ENCODE assay signal across 8 cellular contexts in the genomic region with DNA sequence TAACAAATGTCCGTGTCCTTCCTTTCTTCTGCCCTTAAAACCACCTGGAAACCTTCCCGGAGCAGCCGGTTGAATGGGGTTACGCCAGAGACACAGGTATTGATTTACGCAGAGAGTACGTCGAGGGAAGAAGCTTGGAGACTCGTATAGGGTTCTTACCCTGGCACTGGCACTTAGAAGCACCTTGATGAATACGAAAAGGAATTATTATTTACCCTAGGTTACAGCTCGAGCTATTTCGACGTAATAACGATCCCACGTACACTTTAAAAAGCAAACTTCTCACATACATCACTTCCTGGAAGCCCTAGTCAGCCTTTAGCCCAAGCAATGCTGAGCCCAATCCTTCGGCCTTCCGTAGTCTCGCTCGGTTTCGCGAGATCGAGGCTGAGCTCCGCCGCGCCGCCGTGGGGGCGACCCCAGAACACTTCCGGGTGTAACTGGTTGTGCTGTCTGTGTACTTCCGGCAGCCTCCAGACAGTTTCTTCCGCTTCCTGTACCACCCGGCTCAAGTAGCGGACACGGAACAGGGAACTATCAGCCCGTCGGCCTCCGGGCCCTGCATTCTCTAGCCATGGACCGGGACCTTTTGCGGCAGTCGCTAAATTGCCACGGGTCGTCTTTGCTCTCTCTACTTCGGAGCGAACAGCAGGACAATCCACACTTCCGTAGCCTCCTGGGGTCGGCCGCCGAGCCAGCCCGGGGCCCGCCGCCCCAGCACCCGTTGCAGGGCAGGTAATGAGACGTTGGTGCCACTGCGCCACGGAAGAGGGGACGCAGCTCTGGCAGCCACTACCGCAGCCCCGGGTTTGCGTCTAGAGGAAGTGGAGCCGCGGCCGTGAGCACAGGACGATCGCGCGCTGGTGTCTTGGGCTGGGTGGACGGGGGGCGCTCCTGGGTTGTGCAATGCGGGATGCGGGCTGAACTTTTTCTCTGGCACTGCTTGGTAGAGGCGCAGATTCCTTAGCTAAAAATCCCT. TPM values are rescaled to one million over a fixed set of nuclear protein-coding genes. Genes with fewer than 3 reads are reported as not detected.
DNase-seq lines count a peak whose midpoint lies in the region; ATAC-seq and TF ChIP-seq lines count a peak whose summit lies in the region.

A gene with protein sequence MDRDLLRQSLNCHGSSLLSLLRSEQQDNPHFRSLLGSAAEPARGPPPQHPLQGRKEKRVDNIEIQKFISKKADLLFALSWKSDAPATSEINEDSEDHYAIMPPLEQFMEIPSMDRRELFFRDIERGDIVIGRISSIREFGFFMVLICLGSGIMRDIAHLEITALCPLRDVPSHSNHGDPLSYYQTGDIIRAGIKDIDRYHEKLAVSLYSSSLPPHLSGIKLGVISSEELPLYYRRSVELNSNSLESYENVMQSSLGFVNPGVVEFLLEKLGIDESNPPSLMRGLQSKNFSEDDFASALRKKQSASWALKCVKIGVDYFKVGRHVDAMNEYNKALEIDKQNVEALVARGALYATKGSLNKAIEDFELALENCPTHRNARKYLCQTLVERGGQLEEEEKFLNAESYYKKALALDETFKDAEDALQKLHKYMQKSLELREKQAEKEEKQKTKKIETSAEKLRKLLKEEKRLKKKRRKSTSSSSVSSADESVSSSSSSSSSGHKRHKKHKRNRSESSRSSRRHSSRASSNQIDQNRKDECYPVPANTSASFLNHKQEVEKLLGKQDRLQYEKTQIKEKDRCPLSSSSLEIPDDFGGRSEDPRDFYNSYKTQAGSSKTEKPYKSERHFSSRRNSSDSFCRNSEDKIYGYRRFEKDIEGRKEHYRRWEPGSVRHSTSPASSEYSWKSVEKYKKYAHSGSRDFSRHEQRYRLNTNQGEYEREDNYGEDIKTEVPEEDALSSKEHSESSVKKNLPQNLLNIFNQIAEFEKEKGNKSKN (plus strand): TSS at position 476 of the 979 bp plus-strand sequence. CDS start 99 bp downstream, at position 575.

- no peak for TF ChIP-seq CTCF in epithelial cell of proximal tubule (conservative IDR thresholded peaks at IDR 0.05; ENCODE audit: low read depth, low read length)

- DNase-seq in DMS114 treated with DMSO at 0.1 percent for 48 hours (lab: John Stamatoyannopoulos, UW; ENCODE audit: unreplicated experiment): peak; percentile 91
- DNase-seq in HuH-7.5 (ENCODE audit: low spot score): peak; percentile 71
- DNase-seq in OCI-M1 (lab: John Stamatoyannopoulos, UW): peak; percentile 94
- DNase-seq in activated T-cell treated with anti-CD3 and anti-CD28 coated beads for 4 hours: peak; percentile 87
- peak; percentile 75 for DNase-seq in epithelial cell of proximal tubule (ENCODE audit: low read depth)
- DNase-seq in mucosa of gallbladder (ENCODE audit: low spot score): peak; percentile 94
- peak; percentile 85 to 88 for DNase-seq in stimulated activated CD8-positive, alpha-beta memory T cell treated with anti-CD3 and anti-CD28 coated beads, Interleukin-4, amount 100 ng/mL, for 4 hours (ENCODE audit: low read depth in 2 of 2, low spot score in 1 of 2)

- ATAC-seq in GM21526 (IDR thresholded peaks at IDR 0.05; ENCODE audit: low FRiP score, unreplicated experiment): peak; percentile 98

- peak within 1 kb of the TSS; percentile 84 for H3K4me3 ChIP-seq in epithelial cell of proximal tubule (ENCODE audit: low read depth, low read length)

RNA-seq across cellular contexts. Expression of the gene that starts here (rescaled TPM):
- total RNA-seq in epithelial cell of proximal tubule: 12.0 and 18.7 TPM in 2 replicates
- 47.9 TPM for total RNA-seq in mucosa of gallbladder

Comparison
In these comparisons a context has a peak if more than half of its experiments do, and no peak if none do; other contexts are left out.
1. Peak in every context shown above with its lines: DNase-seq, ATAC-seq and H3K4me3 ChIP-seq.